Comparison of ENCODE assay signal across 8 cellular contexts in the genomic region with DNA sequence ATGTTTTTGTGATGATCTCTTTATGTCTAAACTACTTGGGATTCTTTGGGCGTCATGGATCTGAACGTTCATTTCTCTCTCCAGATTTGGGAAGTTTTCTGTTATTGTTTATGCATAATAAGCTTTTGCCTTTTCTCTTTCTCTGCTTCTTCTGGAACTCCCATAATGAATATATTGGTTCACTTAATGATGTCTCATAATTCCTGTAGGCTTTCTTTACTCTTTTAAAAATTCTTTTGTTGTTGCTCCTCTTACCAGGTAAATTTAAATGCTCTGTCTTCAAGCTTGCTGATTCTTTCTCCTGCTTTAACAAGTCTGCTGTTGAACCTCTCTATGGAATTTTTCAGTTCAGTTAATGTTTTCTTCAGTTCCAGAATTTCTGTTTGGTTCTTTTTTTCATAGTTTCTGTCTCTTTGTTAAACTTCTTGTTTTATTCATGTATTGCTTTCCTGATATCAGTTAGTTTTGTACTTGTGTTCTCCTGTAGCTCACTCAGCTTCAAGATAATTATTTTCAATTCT.
"Had no signal": no experiment of that assay in that cellular context is flagged by ENCODE, and none has a peak within 500 bp of the region (broad histone marks: within the 10 kb centered on the region; RNA-seq: fewer than 3 reads in every experiment).

No MANE protein-coding gene starts in this region.

- FAIRE-seq: G401.6, GM12878, GM12891, GM12892, GM18507, GM19239 had no signal

- DNase-seq: GDM1, GF-D8 had no signal

- H3K4me3 ChIP-seq: GM12878 had no signal

- ATAC-seq: GM12878 had no signal
